Comparison of ENCODE assay signal across 26 cellular contexts in the genomic region with DNA sequence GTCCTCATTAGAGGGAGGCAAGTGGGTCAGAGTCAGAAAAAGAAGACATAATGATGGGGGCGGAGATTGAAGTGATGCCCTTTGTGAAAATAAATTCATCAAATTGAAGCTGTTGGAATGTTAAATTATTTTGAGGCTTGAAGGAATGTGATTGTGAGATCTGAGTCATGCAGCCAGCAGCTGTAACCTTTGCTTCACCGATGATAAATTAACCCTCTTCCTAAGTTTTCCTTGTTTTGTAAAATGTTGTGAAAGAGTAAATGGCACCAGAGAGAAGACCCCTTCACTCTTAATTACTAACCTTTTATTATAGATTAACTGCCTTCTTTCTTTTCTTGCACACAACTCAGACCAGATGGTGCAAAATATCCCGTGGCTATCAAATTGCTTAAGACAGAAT. TPM values are rescaled to one million over a fixed set of nuclear protein-coding genes. Genes with fewer than 3 reads are reported as not detected.
DNase-seq lines count a peak whose midpoint lies in the region; ATAC-seq and TF ChIP-seq lines count a peak whose summit lies in the region.
"Had no signal": no experiment of that assay in that cellular context is flagged by ENCODE, and none has a peak within 500 bp of the region (broad histone marks: within the 10 kb centered on the region; RNA-seq: fewer than 3 reads in every experiment).

No MANE protein-coding gene starts in this region.

- ATAC-seq in GM18502 (IDR thresholded peaks at IDR 0.05; ENCODE audit: poor library complexity, unreplicated experiment), result no peak
- ATAC-seq: psoas muscle; stimulated activated naive CD8-positive, alpha-beta T cell treated with anti-CD3 and anti-CD28 coated beads, Interleukin-15, Interleukin-2, amounts not matched to agents 100 U/mL and 50 U/mL, for 24 hours; T-helper 17 cell had no signal

- CTCF ChIA-PET in A673 (lab: Charles Lee), result no interaction called here

- no peak overlapping the region for H4K8ac ChIP-seq in mesenchymal stem cell (ENCODE audit: low read length)

- peak; percentile 79 for DNase-seq in Caki2 (ENCODE audit: low read depth)
- peak; percentile 18 for DNase-seq in NCI-H2227 (lab: John Stamatoyannopoulos, UW; ENCODE audit: unreplicated experiment)
- peak; percentile 29 for DNase-seq in epithelial cell of esophagus (ENCODE audit: low read depth)
- DNase-seq in mesenchymal stem cell, result no peak
- no peak for DNase-seq in A673 (ENCODE audit: low spot score)
- DNase-seq in epidermal melanocyte (ENCODE audit: insufficient read length, low spot score), result no peak
- DNase-seq in stimulated activated CD4-positive, alpha-beta T cell treated with anti-CD3 and anti-CD28 coated beads, Interleukin-4, amount 100 ng/mL, for 4 hours, result no peak
- DNase-seq: activated CD4-positive, alpha-beta T cell treated with anti-CD3 and anti-CD28 coated beads, Interleukin-2, amount 50 U/mL, for 1 hour; activated CD8-positive, alpha-beta memory T cell treated with anti-CD3 and anti-CD28 coated beads, Interleukin-2, amount 50 U/mL, for 48 hours; dermis blood vessel endothelial cell; MG63; NCI-H1417 treated with DMSO at 0.1 percent for 48 hours; NCI-H2107; NCI-H526 treated with DMSO at 0.1 percent for 48 hours; psoas muscle; SIG-M5; stimulated activated naive CD8-positive, alpha-beta T cell treated with anti-CD3 and anti-CD28 coated beads, Interleukin-15, Interleukin-2, amounts not matched to agents 100 U/mL and 50 U/mL, for 24 hours; T-helper 17 cell; thyroid gland had no signal

- no peak overlapping the region for H3K4me3 ChIP-seq in epithelial cell of esophagus (ENCODE audit: low read length)
- H3K4me3 ChIP-seq in mesenchymal stem cell (ENCODE audit: insufficient read depth in 1 of 2, low read depth in 1 of 2, low read length in 2 of 2), result no peak overlapping the region
- H3K4me3 ChIP-seq in A673 (ENCODE audit: low read depth, low read length, poor library complexity, severe bottlenecking), result no peak overlapping the region
- H3K4me3 ChIP-seq: cardiac muscle cell, MG63, psoas muscle, thyroid gland had no signal

- no peaks in the 10 kb centered on the region for H3K27me3 ChIP-seq in mesenchymal stem cell (ENCODE audit: control insufficient read depth in 1 of 2, insufficient read depth in 1 of 2, low read length in 2 of 2)
- no peaks in the 10 kb centered on the region for H3K27me3 ChIP-seq in A673 (replicated peaks; ENCODE audit: insufficient read depth, low read depth, low read length, poor library complexity)
- H3K27me3 ChIP-seq: cardiac muscle cell, MG63, thyroid gland had no signal

- H3K36me3 ChIP-seq in mesenchymal stem cell (ENCODE audit: control insufficient read depth in 1 of 2, insufficient read depth in 2 of 2, low read depth in 1 of 2, low read length in 2 of 2) (no peaks in the 10 kb centered on the region), A673 (ENCODE audit: insufficient read depth, low read length, poor library complexity, severe bottlenecking) (no peaks in the 10 kb centered on the region)
- H3K36me3 ChIP-seq: cardiac muscle cell, MG63, thyroid gland had no signal

- in situ Hi-C loops in Caki2 (cut with HindIII; ENCODE audit: low pct_unique_long_range_greater_than_20kb, low sequenced_read_pairs), result loop anchor here (10.0 kb wide), 1 partner anchor 626 kb away; no protein-coding TSS in a partner anchor

- H3K14ac ChIP-seq in mesenchymal stem cell (ENCODE audit: low read length in 2 of 2), result no peak overlapping the region

- no peak overlapping the region for H4K91ac ChIP-seq in mesenchymal stem cell (ENCODE audit: low read length)

- H3K79me1 ChIP-seq in mesenchymal stem cell (replicated peaks; ENCODE audit: low read length, poor library complexity, severe bottlenecking), result no peaks in the 10 kb centered on the region

- H3K18ac ChIP-seq in mesenchymal stem cell (ENCODE audit: low read depth in 1 of 2, low read length in 2 of 2), result no peak overlapping the region

- H3K23ac ChIP-seq in mesenchymal stem cell (ENCODE audit: low read length in 2 of 2), result no peak overlapping the region

- H2AFZ ChIP-seq in mesenchymal stem cell (ENCODE audit: low read depth, low read length), result no peak overlapping the region

- TF ChIP-seq CTCF in epithelial cell of esophagus (IDR thresholded peaks at IDR 0.05; ENCODE audit: insufficient read depth, low read depth, low read length, missing control alignments) (no peak), A673 (conservative IDR thresholded peaks at IDR 0.05; ENCODE audit: low read depth, low read length) (no peak)

- no peak overlapping the region for H2BK5ac ChIP-seq in mesenchymal stem cell (ENCODE audit: low read depth, low read length, poor library complexity, severe bottlenecking)

- H3K9me3 ChIP-seq in mesenchymal stem cell (ENCODE audit: control insufficient read depth, low read length) (no peaks in the 10 kb centered on the region), A673 (ENCODE audit: low read depth, low read length, poor library complexity, severe bottlenecking) (no peaks in the 10 kb centered on the region)
- H3K9me3 ChIP-seq: MG63, psoas muscle, thyroid gland had no signal

- no TSS peak for BruUV-seq in A673 (replicated peaks; lab: Mats Ljungman, UMichigan)

- POLR2A ChIA-PET in A673 (lab: Charles Lee; ENCODE audit: low non-redundant PET), result no interaction called here

- no peak overlapping the region for H3K4me2 ChIP-seq in mesenchymal stem cell (ENCODE audit: low read length, poor library complexity, severe bottlenecking)

- no peak overlapping the region for H2BK12ac ChIP-seq in mesenchymal stem cell (ENCODE audit: low read length in 2 of 2)

- H2AK5ac ChIP-seq in mesenchymal stem cell (ENCODE audit: low read length, severe bottlenecking), result no peak overlapping the region

- H3K4me1 ChIP-seq in mesenchymal stem cell (ENCODE audit: control insufficient read depth, insufficient read depth, low read depth, low read length) (peaks cover 6% of the 10 kb centered on the region), A673 (ENCODE audit: insufficient read depth, low read length, poor library complexity, severe bottlenecking) (no peaks in the 10 kb centered on the region)
- H3K4me1 ChIP-seq: psoas muscle, thyroid gland had no signal

- H3K9ac ChIP-seq in mesenchymal stem cell (ENCODE audit: low read length), result no peak overlapping the region

- no peak overlapping the region for H2BK120ac ChIP-seq in mesenchymal stem cell (ENCODE audit: low read depth, low read length)

- H2BK15ac ChIP-seq in mesenchymal stem cell (ENCODE audit: low read depth, poor library complexity, severe bottlenecking), result no peak overlapping the region

- peak overlapping the region; percentile 81 for H3K27ac ChIP-seq in mesenchymal stem cell (ENCODE audit: low read length, poor library complexity, severe bottlenecking)
- H3K27ac ChIP-seq in A673 (ENCODE audit: low read depth, low read length, poor library complexity, severe bottlenecking), result no peak overlapping the region
- H3K27ac ChIP-seq: cardiac muscle cell, psoas muscle, thyroid gland had no signal

- H3K4ac ChIP-seq in mesenchymal stem cell (ENCODE audit: low read depth in 1 of 2, low read length in 2 of 2), result no peak overlapping the region

- intact Hi-C loops in A673 (cut with micrococcal nuclease; ENCODE audit: unreplicated experiment), result no loop called here

- 44% methylated on average over 1 of the region's 3 CpGs for WGBS in mesenchymal stem cell

RNA-seq across cellular contexts. Expression of a gene that starts 47.7 kb away (rescaled TPM):
- total RNA-seq in Caki2 (2014; rRNA removed; shearing (Covaris generic); ENCODE audit: low replicate concordance), result not detected in 2 replicates
- not detected for polyA plus RNA-seq in mesenchymal stem cell (2013, experiment 1 of 2)
- not detected for polyA plus RNA-seq in mesenchymal stem cell (2013, experiment 2 of 2)
- total RNA-seq in A673 (2021), result not detected in 2 replicates
- total RNA-seq: cardiac muscle cell, dermis blood vessel endothelial cell, G401, left lobe of liver, mononuclear cell, psoas muscle, T-helper 17 cell, thyroid gland had no signal
- polyA plus RNA-seq: cardiac muscle cell, IgD-negative memory B cell, psoas muscle, small intestine had no signal

Comparison
In these comparisons a context has a peak if more than half of its experiments do, and no peak if none do; other contexts are left out.
1. DNase-seq: peak in Caki2 (single experiment), NCI-H2227 (single experiment) and epithelial cell of esophagus (single experiment); none in mesenchymal stem cell (single experiment), A673 (single experiment), epidermal melanocyte (single experiment) and stimulated activated CD4-positive, alpha-beta T cell treated with anti-CD3 and anti-CD28 coated beads, Interleukin-4, amount 100 ng/mL, for 4 hours (0 of 2).